ENCODE assay signal across 18 cellular contexts in genomic region chr4:3029464-3029863, GRCh38. TPM values are rescaled to one million over a fixed set of nuclear protein-coding genes. Genes with fewer than 3 reads are reported as not detected.
A peak's percentile ranks its signal among the peaks of the same experiment; 100 is the strongest.
DNase-seq lines count a peak whose midpoint lies in the region; ATAC-seq and TF ChIP-seq lines count a peak whose summit lies in the region.
"Had no signal": no experiment of that assay in that cellular context is flagged by ENCODE, and none has a peak within 500 bp of the region (broad histone marks: within the 10 kb centered on the region; RNA-seq: fewer than 3 reads in every experiment).

No MANE protein-coding gene starts in this region.

- no peak overlapping the region for H2BK120ac ChIP-seq in mesenchymal stem cell (ENCODE audit: low read depth, low read length)

- no peaks in the 10 kb centered on the region for H3K36me3 ChIP-seq in mesenchymal stem cell (ENCODE audit: control insufficient read depth in 1 of 2, insufficient read depth in 2 of 2, low read depth in 1 of 2, low read length in 2 of 2)
- no peaks in the 10 kb centered on the region for H3K36me3 ChIP-seq in ovary
- H3K36me3 ChIP-seq: HAP-1 had no signal

- no peak overlapping the region for H3K14ac ChIP-seq in mesenchymal stem cell (ENCODE audit: low read length in 2 of 2)

- no peak for ATAC-seq in natural killer cell treated with Interleukin-12 subunit alpha and Interleukin-12 subunit beta and Interleukin-15 and Interleukin-18, amount 100 ng/mL, for 72 hours
- ATAC-seq in natural killer cell (no peak), sciatic nerve (no peak)

- no peak for TF ChIP-seq EP300 in ovary (IDR thresholded peaks at IDR 0.05)

- H4K8ac ChIP-seq in mesenchymal stem cell (ENCODE audit: low read length), result no peak overlapping the region

- H3K4me3 ChIP-seq in mesenchymal stem cell (ENCODE audit: insufficient read depth in 1 of 2, low read depth in 1 of 2, low read length in 2 of 2) (peak overlapping the region in 1 of 2 experiments; percentile 23), ovary (no peak overlapping the region)
- H3K4me3 ChIP-seq: HAP-1 had no signal

- no peaks in the 10 kb centered on the region for H3K9me3 Mint-ChIP-seq in natural killer cell treated with Interleukin-12 subunit alpha and Interleukin-12 subunit beta and Interleukin-15 and Interleukin-18, amount 100 ng/mL, for 72 hours
- H3K9me3 Mint-ChIP-seq in natural killer cell, result no peaks in the 10 kb centered on the region
- H3K9me3 Mint-ChIP-seq: CD4-positive, alpha-beta memory T cell; HFFc6 had no signal

- 96% methylated on average over 7 of the region's 9 CpGs for WGBS in mesenchymal stem cell
- WGBS in ovary, 3 donors, result 91 to 96% (median 94%) methylated on average over 9 of the region's 9 CpGs

- no peak overlapping the region for H3K4me3 Mint-ChIP-seq in natural killer cell treated with Interleukin-12 subunit alpha and Interleukin-12 subunit beta and Interleukin-15 and Interleukin-18, amount 100 ng/mL, for 72 hours
- H3K4me3 Mint-ChIP-seq in natural killer cell, result no peak overlapping the region
- H3K4me3 Mint-ChIP-seq: CD4-positive, alpha-beta memory T cell; HFFc6 had no signal

- no peak overlapping the region for H3K9ac ChIP-seq in mesenchymal stem cell (ENCODE audit: low read length)

- no peaks in the 10 kb centered on the region for H3K27me3 Mint-ChIP-seq in natural killer cell treated with Interleukin-12 subunit alpha and Interleukin-12 subunit beta and Interleukin-15 and Interleukin-18, amount 100 ng/mL, for 72 hours
- no peaks in the 10 kb centered on the region for H3K27me3 Mint-ChIP-seq in natural killer cell (ENCODE audit: low read depth in 2 of 2)

- no peak for TF ChIP-seq CTCF in natural killer cell (IDR thresholded peaks at IDR 0.05)
- no peak for TF ChIP-seq CTCF in ovary (IDR thresholded peaks at IDR 0.05)

- no peak overlapping the region for H3K23ac ChIP-seq in mesenchymal stem cell (ENCODE audit: low read length in 2 of 2)

- no peak overlapping the region for H2AFZ ChIP-seq in mesenchymal stem cell (ENCODE audit: low read depth, low read length)

- no peaks in the 10 kb centered on the region for H3K79me1 ChIP-seq in mesenchymal stem cell (replicated peaks; ENCODE audit: low read length, poor library complexity, severe bottlenecking)

- peaks cover 1% of the 10 kb centered on the region for H3K4me1 ChIP-seq in mesenchymal stem cell (ENCODE audit: control insufficient read depth, insufficient read depth, low read depth, low read length)
- no peaks in the 10 kb centered on the region for H3K4me1 ChIP-seq in ovary (ENCODE audit: insufficient read depth)
- H3K4me1 ChIP-seq: HAP-1 had no signal

- no peak overlapping the region for H3K4me2 ChIP-seq in mesenchymal stem cell (ENCODE audit: low read length, poor library complexity, severe bottlenecking)

- no peak for TF ChIP-seq POLR2A in ovary (IDR thresholded peaks at IDR 0.05)

- intact Hi-C loops in natural killer cell (cut with micrococcal nuclease) (no loop called here), sciatic nerve (cut with DNase I) (no loop called here), ovary (cut with DNase I) (no loop called here)

- no peak overlapping the region for H3K18ac ChIP-seq in mesenchymal stem cell (ENCODE audit: low read depth in 1 of 2, low read length in 2 of 2)

- H4K91ac ChIP-seq in mesenchymal stem cell (ENCODE audit: low read length), result peak overlapping the region; percentile 71

- no peak overlapping the region for H3K4ac ChIP-seq in mesenchymal stem cell (ENCODE audit: low read depth in 1 of 2, low read length in 2 of 2)

- no peak overlapping the region for H2BK5ac ChIP-seq in mesenchymal stem cell (ENCODE audit: low read depth, low read length, poor library complexity, severe bottlenecking)

- no peaks in the 10 kb centered on the region for H3K36me3 Mint-ChIP-seq in natural killer cell treated with Interleukin-12 subunit alpha and Interleukin-12 subunit beta and Interleukin-15 and Interleukin-18, amount 100 ng/mL, for 72 hours
- H3K36me3 Mint-ChIP-seq in natural killer cell, result no peaks in the 10 kb centered on the region
- H3K36me3 Mint-ChIP-seq: CD4-positive, alpha-beta memory T cell had no signal

- no peak overlapping the region for H3K27ac Mint-ChIP-seq in natural killer cell treated with Interleukin-12 subunit alpha and Interleukin-12 subunit beta and Interleukin-15 and Interleukin-18, amount 100 ng/mL, for 72 hours
- no peak overlapping the region for H3K27ac Mint-ChIP-seq in natural killer cell
- H3K27ac Mint-ChIP-seq: CD4-positive, alpha-beta memory T cell; HFFc6 had no signal

- peak; percentile 3 for DNase-seq in natural killer cell treated with Interleukin-12 subunit alpha and Interleukin-12 subunit beta and Interleukin-15 and Interleukin-18, amount 100 ng/mL, for 72 hours (ENCODE audit: low spot score)
- no peak for DNase-seq in natural killer cell
- no peak for DNase-seq in mesenchymal stem cell
- DNase-seq in sciatic nerve (ENCODE audit: low spot score), result peak; percentile 7
- no peak for DNase-seq in ovary
- no peak for DNase-seq in activated effector memory CD4-positive, alpha-beta T cell treated with anti-CD3 and anti-CD28 coated beads, Interleukin-2, amount 50 U/mL, for 16 hours
- DNase-seq: C1 segment of cervical spinal cord; Calu3; CD4-positive, alpha-beta memory T cell; COR-L47; DMS53; DND-41; GOT3; HFFc6 had no signal

- no peaks in the 10 kb centered on the region for H3K9me3 ChIP-seq in mesenchymal stem cell (ENCODE audit: control insufficient read depth, low read length)
- no peaks in the 10 kb centered on the region for H3K9me3 ChIP-seq in ovary
- H3K9me3 ChIP-seq: HAP-1 had no signal

- H2AK5ac ChIP-seq in mesenchymal stem cell (ENCODE audit: low read length, severe bottlenecking), result no peak overlapping the region

- H3K4me1 Mint-ChIP-seq in natural killer cell treated with Interleukin-12 subunit alpha and Interleukin-12 subunit beta and Interleukin-15 and Interleukin-18, amount 100 ng/mL, for 72 hours (ENCODE audit: low read depth in 2 of 2), result no peaks in the 10 kb centered on the region
- H3K4me1 Mint-ChIP-seq in natural killer cell, result peaks cover 0 to 8% of the 10 kb centered on the region in 2 donors
- H3K4me1 Mint-ChIP-seq: CD4-positive, alpha-beta memory T cell had no signal

- peaks cover 0 to 35% of the 10 kb centered on the region in 2 experiments for H3K27me3 ChIP-seq in mesenchymal stem cell (ENCODE audit: control insufficient read depth in 1 of 2, insufficient read depth in 1 of 2, low read length in 2 of 2)
- no peaks in the 10 kb centered on the region for H3K27me3 ChIP-seq in ovary

- H3K27ac ChIP-seq in mesenchymal stem cell (ENCODE audit: low read length, poor library complexity, severe bottlenecking) (no peak overlapping the region), ovary (no peak overlapping the region)

- no peak overlapping the region for H2BK15ac ChIP-seq in mesenchymal stem cell (ENCODE audit: low read depth, poor library complexity, severe bottlenecking)

- H2BK12ac ChIP-seq in mesenchymal stem cell (ENCODE audit: low read length in 2 of 2), result no peak overlapping the region

RNA-seq across cellular contexts. Expression of gene HTT-AS, which starts 44.9 kb away (rescaled TPM):
- not detected for total RNA-seq in natural killer cell treated with Interleukin-12 subunit alpha and Interleukin-12 subunit beta and Interleukin-15 and Interleukin-18, amount 100 ng/mL, for 72 hours
- not detected for total RNA-seq in natural killer cell
- not detected for polyA plus RNA-seq in mesenchymal stem cell (2013, experiment 1 of 2)
- polyA plus RNA-seq in mesenchymal stem cell (2013, experiment 2 of 2), result not detected
- not detected for total RNA-seq in sciatic nerve
- total RNA-seq in ovary, result not detected
- polyA plus RNA-seq in ovary, result not detected
- total RNA-seq: A172; A673; Calu3; CD4-positive, alpha-beta memory T cell; HFFc6 had no signal
- polyA plus RNA-seq: BJ; CD4-positive, alpha-beta memory T cell had no signal

RNA-seq across cellular contexts. Expression of gene HTT, which starts 45.0 kb away (rescaled TPM):
- 100 to 1,000 TPM in 1 of 2 donors, 10 to 100 TPM in 1; 62.4 to 116 TPM for total RNA-seq in natural killer cell treated with Interleukin-12 subunit alpha and Interleukin-12 subunit beta and Interleukin-15 and Interleukin-18, amount 100 ng/mL, for 72 hours
- total RNA-seq in natural killer cell (100 to 1,000 TPM; 132 to 175 (median 165) TPM), sciatic nerve (67.8 TPM), ovary (10 to 100 TPM; 28.3 to 63.2 (median 39.1) TPM)
- polyA plus RNA-seq in mesenchymal stem cell (2013, experiment 1 of 2), result 16.8 TPM
- 13.9 TPM for polyA plus RNA-seq in mesenchymal stem cell (2013, experiment 2 of 2)
- 10 to 100 TPM; 13.3 to 35.2 TPM for polyA plus RNA-seq in ovary

Comparison
In these comparisons a context has a peak if more than half of its experiments do, and no peak if none do; other contexts are left out.
1. DNase-seq: peak in natural killer cell treated with Interleukin-12 subunit alpha and Interleukin-12 subunit beta and Interleukin-15 and Interleukin-18, amount 100 ng/mL, for 72 hours (single experiment) and sciatic nerve (single experiment); none in natural killer cell (single experiment), mesenchymal stem cell (single experiment), ovary (0 of 5) and activated effector memory CD4-positive, alpha-beta T cell treated with anti-CD3 and anti-CD28 coated beads, Interleukin-2, amount 50 U/mL, for 16 hours (single experiment).